In the genomic region with DNA sequence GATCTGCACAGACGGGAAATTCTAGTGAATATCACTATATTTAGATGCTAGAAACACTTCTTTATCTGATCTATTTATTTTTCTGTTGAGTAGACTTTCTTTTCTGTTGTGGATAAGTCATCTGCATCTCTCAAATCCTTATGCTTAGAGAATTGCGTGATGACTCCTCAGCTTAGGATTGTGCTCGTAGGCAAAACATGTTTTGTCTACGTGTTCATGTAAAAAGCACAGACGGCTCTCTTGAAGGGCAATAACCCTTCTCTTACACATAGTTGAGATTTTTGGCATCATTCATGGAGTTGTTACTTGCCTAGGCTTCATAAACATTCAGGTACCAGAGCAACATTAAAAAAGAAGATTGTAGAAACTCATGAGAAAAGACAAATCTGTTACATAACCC, we compare ENCODE assay signal across 13 cellular contexts. TPM values are rescaled to one million over a fixed set of nuclear protein-coding genes. Genes with fewer than 3 reads are reported as not detected.
DNase-seq lines count a peak whose midpoint lies in the region; ATAC-seq and TF ChIP-seq lines count a peak whose summit lies in the region.
"Had no signal": no experiment of that assay in that cellular context is flagged by ENCODE, and none has a peak within 500 bp of the region (broad histone marks: within the 10 kb centered on the region; RNA-seq: fewer than 3 reads in every experiment).

No MANE protein-coding gene starts in this region.

- H3K4me3 ChIP-seq in SJSA1 (no peak overlapping the region), esophagus squamous epithelium (no peak overlapping the region), mucosa of descending colon (no peak overlapping the region)
- H3K4me3 ChIP-seq: BLaER1 treated with 17β-estradiol and CSF1 and Interleukin-3, amounts not matched to agents 10 nM and 100 nM; body of pancreas had no signal

- 32 to 47% methylated on average over 5 of the region's 5 CpGs for WGBS in esophagus squamous epithelium, 2 donors

- H3K4me1 ChIP-seq in SJSA1 (replicated peaks) (peaks cover 36% of the 10 kb centered on the region), esophagus squamous epithelium (peaks cover 14 to 82% (median 23%) of the 10 kb centered on the region in 3 donors), mucosa of descending colon (ENCODE audit: low read depth) (no peaks in the 10 kb centered on the region)

- H3K27me3 ChIP-seq in SJSA1 (replicated peaks) (no peaks in the 10 kb centered on the region), esophagus squamous epithelium (no peaks in the 10 kb centered on the region)
- H3K27me3 ChIP-seq: BLaER1 treated with 17β-estradiol and CSF1 and Interleukin-3, amounts not matched to agents 10 nM and 100 nM; body of pancreas had no signal

- no peaks in the 10 kb centered on the region for H3K9me3 ChIP-seq in SJSA1 (replicated peaks)
- no peaks in the 10 kb centered on the region for H3K9me3 ChIP-seq in esophagus squamous epithelium
- H3K9me3 ChIP-seq in mucosa of descending colon: no peaks in the 10 kb centered on the region
- H3K9me3 ChIP-seq: body of pancreas had no signal

- TF ChIP-seq CTCF in esophagus squamous epithelium (IDR thresholded peaks at IDR 0.05): no peak
- TF ChIP-seq CTCF in omental fat pad (IDR thresholded peaks at IDR 0.05): no peak
- TF ChIP-seq CTCF in mucosa of descending colon (IDR thresholded peaks at IDR 0.05): no peak

- ATAC-seq in omental fat pad (ENCODE audit: low FRiP score) (peak; percentile 87), HG02763 (IDR thresholded peaks at IDR 0.05; ENCODE audit: unreplicated experiment) (no peak), GM21390 (IDR thresholded peaks at IDR 0.05; ENCODE audit: unreplicated experiment) (no peak), mucosa of descending colon (no peak)
- ATAC-seq: body of pancreas; naive thymus-derived CD4-positive, alpha-beta T cell had no signal

- peak; percentile 49 for DNase-seq in AG08396 (ENCODE audit: low spot score)
- peak; percentile 77 to 88 for DNase-seq in SJSA1 (ENCODE audit: low read depth in 1 of 2, low spot score in 2 of 2)
- DNase-seq in esophagus squamous epithelium (lab: John Stamatoyannopoulos, UW): no peak
- no peak for DNase-seq in omental fat pad (ENCODE audit: low spot score)
- DNase-seq in 8988T: no peak
- DNase-seq in mucosa of descending colon: no peak
- DNase-seq: activated CD8-positive, alpha-beta memory T cell treated with anti-CD3 and anti-CD28 coated beads, Interleukin-2, amount 50 U/mL, for 4 hours; body of pancreas; naive thymus-derived CD4-positive, alpha-beta T cell; NCI-H1105 treated with DMSO at 0.1 percent for 48 hours had no signal

- H3K27ac ChIP-seq in SJSA1: peak overlapping the region; percentile 76
- H3K27ac ChIP-seq in esophagus squamous epithelium: peak overlapping the region in 3 of 4 donors; percentile 21 to 68 (median 49)
- H3K27ac ChIP-seq: BLaER1 treated with 17β-estradiol and CSF1 and Interleukin-3, amounts not matched to agents 10 nM and 100 nM; body of pancreas had no signal

- TF ChIP-seq POLR2A in esophagus squamous epithelium (IDR thresholded peaks at IDR 0.05): no peak

- no peaks in the 10 kb centered on the region for H3K36me3 ChIP-seq in SJSA1
- peaks cover 0 to under 1% (median 0%) of the 10 kb centered on the region in 3 donors for H3K36me3 ChIP-seq in esophagus squamous epithelium
- no peaks in the 10 kb centered on the region for H3K36me3 ChIP-seq in mucosa of descending colon (ENCODE audit: low read depth)

- intact Hi-C loops in esophagus squamous epithelium (cut with DNase I): no loop called here
- intact Hi-C loops in mucosa of descending colon (cut with DNase I, micrococcal nuclease): no loop called here

RNA-seq across cellular contexts. Expression of gene PPFIBP1, which starts 18.6 kb away (rescaled TPM):
- 52.9 and 86.9 TPM in 2 replicates for total RNA-seq in SJSA1 (2014; rRNA removed; shearing (Covaris generic))
- total RNA-seq in esophagus squamous epithelium: 10 to 100 TPM; 41.9 to 62.6 (median 46.7) TPM
- 100 to 1,000 TPM in 1 of 4 donors, 10 to 100 TPM in 3; 40.2 to 164 (median 56.5) TPM for total RNA-seq in omental fat pad
- 10 to 100 TPM; 37.0 to 79.4 (median 40.4) TPM for total RNA-seq in mucosa of descending colon

Comparison
In these comparisons a context has a peak if more than half of its experiments do, and no peak if none do; other contexts are left out.
1. DNase-seq: peak in AG08396 (single experiment) and SJSA1 (2 of 2); none in esophagus squamous epithelium (single experiment), omental fat pad (single experiment), 8988T (single experiment) and mucosa of descending colon (0 of 3).